In the genomic region with DNA sequence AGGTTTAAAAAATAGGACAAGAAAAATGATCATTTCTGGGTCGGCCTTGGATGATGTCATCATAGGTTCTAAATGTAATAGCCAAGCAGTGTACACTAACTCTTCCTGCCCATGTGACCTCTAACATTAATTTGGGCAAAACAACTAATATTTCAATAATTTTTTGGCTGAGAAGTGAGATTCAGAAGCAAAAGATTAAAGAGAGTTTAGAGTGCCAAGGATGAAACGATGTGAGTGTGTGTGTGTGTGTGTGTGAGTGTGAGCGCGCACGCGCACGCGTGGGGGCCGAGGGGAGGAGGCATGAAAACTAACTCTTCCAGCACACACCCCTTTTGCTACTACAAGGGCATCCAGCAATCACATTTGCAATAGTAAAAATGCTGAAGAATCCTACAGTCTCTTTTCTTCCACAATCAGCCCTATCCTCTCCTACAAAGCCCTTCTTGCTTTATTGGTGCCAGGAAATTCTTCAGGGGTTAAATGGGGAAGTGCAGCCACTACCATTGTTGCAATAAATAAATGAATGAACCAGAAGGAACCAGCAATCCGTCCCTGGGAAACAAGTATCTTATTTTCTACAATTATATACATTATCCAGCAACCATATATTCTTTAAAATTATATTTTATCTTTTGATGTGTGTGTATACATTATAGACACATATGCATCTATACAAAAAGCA, we compare ENCODE assay signal across 8 cellular contexts. TPM values are rescaled to one million over a fixed set of nuclear protein-coding genes. Genes with fewer than 3 reads are reported as not detected.
A peak's percentile ranks its signal among the peaks of the same experiment; 100 is the strongest.
DNase-seq lines count a peak whose midpoint lies in the region; ATAC-seq, FAIRE-seq and TF ChIP-seq lines count a peak whose summit lies in the region.
"Had no signal": no experiment of that assay in that cellular context is flagged by ENCODE, and none has a peak within 500 bp of the region (broad histone marks: within the 10 kb centered on the region; RNA-seq: fewer than 3 reads in every experiment).

No MANE protein-coding gene starts in this region.

- TF ChIP-seq CTCF in MCF 10A (IDR thresholded peaks at IDR 0.05; ENCODE audit: unreplicated experiment) (no peak), keratinocyte (optimal IDR thresholded peaks at IDR 0.05 in 1 of 3, IDR thresholded peaks at IDR 0.05 in 1 of 3, conservative IDR thresholded peaks at IDR 0.05 in 1 of 3; ENCODE audit: extremely low read depth in 1 of 3, insufficient read depth in 2 of 3, low read length in 3 of 3) (no peak), H9 (conservative IDR thresholded peaks at IDR 0.05) (no peak)

- H3K79me1 ChIP-seq in H9 (ENCODE audit: insufficient read depth, low read depth, low read length, poor library complexity, severe bottlenecking), result no peaks in the 10 kb centered on the region

- H3K4me1 ChIP-seq in keratinocyte (ENCODE audit: control insufficient read depth, extremely low read depth, insufficient read depth, low read length) (peaks cover 37% of the 10 kb centered on the region), stomach smooth muscle (ENCODE audit: control insufficient read depth, insufficient read depth, low read length) (peaks cover 7% of the 10 kb centered on the region), H9 (ENCODE audit: insufficient read depth, low read length) (no peaks in the 10 kb centered on the region)

- peak; percentile 13 for FAIRE-seq in keratinocyte (lab: Jason Lieb, UNC)

- no peak overlapping the region for H3T11ph ChIP-seq in H9 (ENCODE audit: low read length)

- H3K23me2 ChIP-seq in H9 (ENCODE audit: insufficient read length, low read depth, low read length, poor library complexity, severe bottlenecking), result no peaks in the 10 kb centered on the region

- H3K27ac ChIP-seq in keratinocyte (ENCODE audit: control insufficient read depth, insufficient read depth, low read length) (no peak overlapping the region), stomach smooth muscle (ENCODE audit: low read length) (no peak overlapping the region), H9 (ENCODE audit: insufficient read length, low read depth, low read length) (no peak overlapping the region)
- H3K27ac ChIP-seq: VCaP had no signal

- no TSS peak for BruUV-seq in MCF 10A (replicated peaks; lab: Mats Ljungman, UMichigan)

- H3K27ac Mint-ChIP-seq in MCF 10A (ENCODE audit: low read depth, unreplicated experiment), result peak overlapping the region; percentile 63
- no peak overlapping the region for H3K27ac Mint-ChIP-seq in H9

- dilution Hi-C loops in keratinocyte (cut with MboI; ENCODE audit: extremely low pct_ligation_motif_present, low sequenced_read_pairs), result no loop called here

- ATAC-seq in HG03039 (IDR thresholded peaks at IDR 0.05; ENCODE audit: unreplicated experiment), result no peak

- H3K14ac ChIP-seq in H9 (ENCODE audit: insufficient read depth, low read length), result no peak overlapping the region

- no peak overlapping the region for H3K56ac ChIP-seq in H9 (ENCODE audit: insufficient read length, low read depth, low read length)

- CTCF ChIA-PET in MCF 10A (lab: Yijun Ruan, JAX), result interaction anchor here (1.1 to 2.5 kb wide), 2 partner anchors 23 to 187 kb away, joined by 3 to 12 read pairs; partner anchors contain the start of gene SUDS3

- H2AK5ac ChIP-seq in H9 (ENCODE audit: insufficient read length, low read length), result no peak overlapping the region

- no CpG with 5 or more reads among the region's 10 CpGs for WGBS in H9 (ENCODE audit: extremely low coverage, insufficient read length, low lambda C conversion rate)

- no peak overlapping the region for H2AFZ ChIP-seq in keratinocyte (ENCODE audit: control insufficient read depth, low read length)
- no peak overlapping the region for H2AFZ ChIP-seq in H9 (ENCODE audit: low read length)

- H3K4me1 Mint-ChIP-seq in MCF 10A (ENCODE audit: insufficient read depth, unreplicated experiment) (peaks cover 24% of the 10 kb centered on the region), H9 (peaks cover 11 to 21% of the 10 kb centered on the region in 2 experiments)

- H3K36me3 ChIP-seq in keratinocyte (ENCODE audit: control insufficient read depth in 2 of 2, extremely low read depth in 1 of 2, insufficient read depth in 2 of 2, low read length in 2 of 2) (peaks cover 1 to 3% of the 10 kb centered on the region in 2 experiments), stomach smooth muscle (ENCODE audit: control insufficient read depth in 2 of 2, insufficient read depth in 2 of 2, low read length in 2 of 2) (no peaks in the 10 kb centered on the region)

- DNase-seq in NCI-H1694 (lab: John Stamatoyannopoulos, UW) (peak; percentile 33), MCF 10A (ENCODE audit: unreplicated experiment) (no peak), keratinocyte (ENCODE audit: low read depth, low spot score) (no peak), H9 (no peak), NCI-H345 treated with DMSO at 0.1 percent for 48 hours (lab: John Stamatoyannopoulos, UW; ENCODE audit: unreplicated experiment) (no peak)

- H3K27me3 ChIP-seq in keratinocyte (ENCODE audit: control insufficient read depth, extremely low read depth, insufficient read depth, low read length), result no peaks in the 10 kb centered on the region
- H3K27me3 ChIP-seq in stomach smooth muscle (ENCODE audit: control insufficient read depth in 1 of 2, insufficient read depth in 2 of 2, low read length in 2 of 2), result no peaks in the 10 kb centered on the region
- H3K27me3 ChIP-seq in H9 (ENCODE audit: insufficient read depth, low read length), result no peaks in the 10 kb centered on the region

- H4K91ac ChIP-seq in H9 (ENCODE audit: insufficient read length, low read depth, low read length), result no peak overlapping the region

- H3K4me3 ChIP-seq in keratinocyte (ENCODE audit: control insufficient read depth in 2 of 3, extremely low read depth in 1 of 3, insufficient read depth in 2 of 3, low read depth in 1 of 3, low read length in 3 of 3), result no peak overlapping the region
- H3K4me3 ChIP-seq in stomach smooth muscle (ENCODE audit: low read length in 2 of 2), result peak overlapping the region; percentile 72 to 79

- no peak overlapping the region for H3K4ac ChIP-seq in H9 (ENCODE audit: low read depth, low read length)

- peak overlapping the region; percentile 39 for H3K4me2 ChIP-seq in keratinocyte (ENCODE audit: control insufficient read depth, extremely low read depth, insufficient read depth, low read depth, low read length)
- H3K4me2 ChIP-seq in H9 (ENCODE audit: insufficient read depth, insufficient read length, low read length), result no peak overlapping the region

- H3K9ac ChIP-seq in keratinocyte (ENCODE audit: control insufficient read depth, extremely low read depth, insufficient read depth, low read length) (no peak overlapping the region), stomach smooth muscle (ENCODE audit: low read length in 2 of 2) (peak overlapping the region in 1 of 2 donors; percentile 59), H9 (ENCODE audit: extremely low read depth, insufficient read length, low read length) (no peak overlapping the region)

- no peak overlapping the region for H2BK20ac ChIP-seq in H9 (ENCODE audit: low read depth, low read length, poor library complexity, severe bottlenecking)

- H3K79me2 ChIP-seq in keratinocyte (ENCODE audit: control insufficient read depth, insufficient read depth, low read length) (no peaks in the 10 kb centered on the region), H9 (ENCODE audit: insufficient read depth, low read length) (no peaks in the 10 kb centered on the region)

- no peak overlapping the region for H2BK12ac ChIP-seq in H9 (ENCODE audit: insufficient read length, low read depth, low read length)

- no peak overlapping the region for H4K5ac ChIP-seq in H9 (ENCODE audit: insufficient read length, low read depth, low read length)

- H3K23ac ChIP-seq in H9 (ENCODE audit: insufficient read length, low read depth, low read length), result no peak overlapping the region

- H2BK5ac ChIP-seq in H9 (ENCODE audit: insufficient read length, low read length), result no peak overlapping the region

- no peak overlapping the region for H2BK15ac ChIP-seq in H9 (ENCODE audit: low read depth, low read length)

- H3K9me3 Mint-ChIP-seq in MCF 10A (ENCODE audit: unreplicated experiment), result no peaks in the 10 kb centered on the region
- H3K9me3 Mint-ChIP-seq in H9, result no peaks in the 10 kb centered on the region

- H4K20me1 ChIP-seq in keratinocyte (ENCODE audit: control insufficient read depth, extremely low read depth, insufficient read depth, low read length) (no peaks in the 10 kb centered on the region), H9 (ENCODE audit: control insufficient read depth, insufficient read depth, insufficient read length) (no peaks in the 10 kb centered on the region)

- no peak overlapping the region for H3K4me3 Mint-ChIP-seq in MCF 10A (ENCODE audit: unreplicated experiment)
- H3K4me3 Mint-ChIP-seq in H9, result no peak overlapping the region; a peak in 1 of 5 replicates

- H3K9me3 ChIP-seq in keratinocyte (ENCODE audit: control insufficient read depth, low read depth, low read length) (no peaks in the 10 kb centered on the region), stomach smooth muscle (ENCODE audit: control insufficient read depth in 2 of 2, low read length in 2 of 2) (no peaks in the 10 kb centered on the region), H9 (ENCODE audit: control insufficient read depth, low read depth, low read length) (no peaks in the 10 kb centered on the region)

- no peak overlapping the region for H4K8ac ChIP-seq in H9 (replicated peaks; ENCODE audit: insufficient read length, low read depth, low read length)

- POLR2A ChIA-PET in MCF 10A (lab: Yijun Ruan, JAX), result no interaction called here

- H3K27me3 Mint-ChIP-seq in MCF 10A (ENCODE audit: insufficient read depth, unreplicated experiment) (no peaks in the 10 kb centered on the region), H9 (ENCODE audit: low read depth) (no peaks in the 10 kb centered on the region)

- no peak overlapping the region for H3K18ac ChIP-seq in H9 (ENCODE audit: insufficient read length, low read depth, low read length)

- no peaks in the 10 kb centered on the region for H3K9me1 ChIP-seq in keratinocyte (ENCODE audit: control insufficient read depth, extremely low read depth, insufficient read depth, low read length)

- H2BK120ac ChIP-seq in H9 (ENCODE audit: low read depth, low read length, poor library complexity, severe bottlenecking), result no peak overlapping the region

- intact Hi-C loops in MCF 10A (cut with micrococcal nuclease), result loop anchor here (5.0 to 10.0 kb wide), 3 partner anchors 118 to 1356 kb away; no protein-coding TSS in a partner anchor

- no peaks in the 10 kb centered on the region for H3K36me3 Mint-ChIP-seq in MCF 10A (ENCODE audit: insufficient read depth, unreplicated experiment)
- H3K36me3 Mint-ChIP-seq in H9 (ENCODE audit: insufficient read depth in 1 of 3, low read depth in 3 of 3), result no peaks in the 10 kb centered on the region

RNA-seq across cellular contexts. Expression of gene PEBP1, which starts 52.9 kb away (rescaled TPM):
- total RNA-seq in MCF 10A (2022) (91.4 and 117 TPM in 2 replicates), H9 (2021) (320 and 334 TPM in 2 replicates)
- polyA plus RNA-seq in keratinocyte, result 191 to 231 TPM (median 197 TPM) in 3 replicates
- polyA plus RNA-seq in keratinocyte (2011; ENCODE audit: low read depth), result 43.5 TPM
- 184 and 204 TPM in 2 replicates for polyA plus RNA-seq in keratinocyte (2011; cell fraction: cytosol; rRNA removed)
- 125 and 139 TPM in 2 replicates for polyA plus RNA-seq in keratinocyte (2011; cell fraction: nucleus; rRNA removed)
- 179 and 206 TPM in 2 replicates for polyA plus RNA-seq in keratinocyte (2012; ENCODE audit: low replicate concordance)
- polyA minus RNA-seq in keratinocyte, result 94.0 to 150 TPM (median 99.5 TPM) in 3 replicates
- 155 TPM for polyA minus RNA-seq in keratinocyte (2011; cell fraction: cytosol; rRNA and poly(A)+ RNA removed)
- polyA minus RNA-seq in keratinocyte (2011; cell fraction: nucleus; rRNA and poly(A)+ RNA removed), result 36.3 and 42.3 TPM in 2 replicates

Comparison
In these comparisons a context has a peak if more than half of its experiments do, and no peak if none do; other contexts are left out.
1. H3K4me3 ChIP-seq: peak in stomach smooth muscle (2 of 2); none in keratinocyte (0 of 3).